In the genomic region with DNA sequence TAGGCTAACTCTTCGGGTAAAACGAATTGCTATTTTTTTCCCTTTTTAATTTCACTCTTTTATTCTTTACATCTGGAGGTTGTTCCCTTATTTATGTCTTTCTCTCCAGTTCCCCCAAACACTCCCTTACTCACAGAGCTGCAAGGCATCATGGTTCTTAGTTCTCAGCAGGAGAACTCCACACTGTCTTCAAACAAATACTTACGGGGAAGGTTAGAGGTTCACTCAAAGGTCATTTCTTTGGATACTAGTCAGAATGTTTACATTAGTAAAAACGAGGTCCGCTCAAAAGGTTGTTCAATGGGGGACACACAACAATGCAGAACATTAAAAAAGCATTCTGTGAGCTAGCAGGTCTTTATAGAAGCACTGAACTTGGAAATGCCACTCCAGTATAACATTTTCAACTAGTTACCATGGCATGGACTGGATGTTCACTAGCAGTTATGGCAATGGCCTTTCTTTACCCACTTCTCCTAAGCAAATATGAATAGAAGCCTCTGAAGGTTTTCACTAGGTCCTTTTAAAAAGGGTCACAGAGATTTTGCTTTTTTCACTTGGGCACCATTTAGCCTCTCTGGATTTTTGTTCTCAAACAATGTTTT, we compare ENCODE assay signal across 27 cellular contexts.
DNase-seq lines count a peak whose midpoint lies in the region; TF ChIP-seq lines count a peak whose summit lies in the region.
"Had no signal": no experiment of that assay in that cellular context is flagged by ENCODE, and none has a peak within 500 bp of the region (broad histone marks: within the 10 kb centered on the region; RNA-seq: fewer than 3 reads in every experiment).

No MANE protein-coding gene starts in this region.

- H3K4me2 ChIP-seq in H9 (ENCODE audit: insufficient read depth, insufficient read length, low read length) (peak overlapping the region; percentile 15), neural progenitor cell (peak overlapping the region; percentile 46)

- H4K5ac ChIP-seq in H9 (ENCODE audit: insufficient read length, low read depth, low read length), result no peak overlapping the region

- H3T11ph ChIP-seq in H9 (ENCODE audit: low read length), result no peak overlapping the region

- H3K14ac ChIP-seq in H9 (ENCODE audit: insufficient read depth, low read length), result no peak overlapping the region

- no peak for TF ChIP-seq EP300 in suprapubic skin (IDR thresholded peaks at IDR 0.05)

- peaks cover 31% of the 10 kb centered on the region for H3F3A ChIP-seq in neural progenitor cell (ENCODE audit: low read depth)

- H3K79me2 ChIP-seq in H9 (ENCODE audit: insufficient read depth, low read length) (no peaks in the 10 kb centered on the region), neural progenitor cell (ENCODE audit: low read depth) (no peaks in the 10 kb centered on the region)

- no peak overlapping the region for H4K8ac ChIP-seq in H9 (replicated peaks; ENCODE audit: insufficient read length, low read depth, low read length)

- H2BK15ac ChIP-seq in H9 (ENCODE audit: low read depth, low read length), result no peak overlapping the region

- H3K18ac ChIP-seq in H9 (ENCODE audit: insufficient read length, low read depth, low read length), result no peak overlapping the region

- no peak overlapping the region for H2BK20ac ChIP-seq in H9 (ENCODE audit: low read depth, low read length, poor library complexity, severe bottlenecking)

- H3K56ac ChIP-seq in H9 (ENCODE audit: insufficient read length, low read depth, low read length), result no peak overlapping the region

- H3K79me1 ChIP-seq in H9 (ENCODE audit: insufficient read depth, low read depth, low read length, poor library complexity, severe bottlenecking), result no peaks in the 10 kb centered on the region

- peak overlapping the region in 2 of 3 experiments; percentile 14 to 93; a peak in 2 of 7 replicates for H3K27ac Mint-ChIP-seq in H9
- no peak overlapping the region for H3K27ac Mint-ChIP-seq in endodermal cell
- no peak overlapping the region for H3K27ac Mint-ChIP-seq in neural progenitor cell
- H3K27ac Mint-ChIP-seq: stimulated activated naive CD8-positive, alpha-beta T cell treated with anti-CD3 and anti-CD28 coated beads, Interleukin-15, amount 100 ng/mL, for 72 hours; T-helper 1 cell treated with Interleukin-12 subunit alpha and Interleukin-12 subunit beta and Interleukin-4 antibody, amounts not matched to agents 30 μg/mL and 1 μg/mL, for 36 hours had no signal

- no peak overlapping the region for H2BK120ac ChIP-seq in H9 (ENCODE audit: low read depth, low read length, poor library complexity, severe bottlenecking)

- TF ChIP-seq CTCF in H9 (conservative IDR thresholded peaks at IDR 0.05), result no peak
- TF ChIP-seq CTCF in endodermal cell (conservative IDR thresholded peaks at IDR 0.05), result no peak
- TF ChIP-seq CTCF in neural progenitor cell (IDR thresholded peaks at IDR 0.05), result no peak
- TF ChIP-seq CTCF in suprapubic skin (IDR thresholded peaks at IDR 0.05), result no peak

- H3K9me3 Mint-ChIP-seq in H9 (no peaks in the 10 kb centered on the region; a peak in 1 of 5 replicates), endodermal cell (no peaks in the 10 kb centered on the region), neural progenitor cell (no peaks in the 10 kb centered on the region)
- H3K9me3 Mint-ChIP-seq: stimulated activated naive CD8-positive, alpha-beta T cell treated with anti-CD3 and anti-CD28 coated beads, Interleukin-15, amount 100 ng/mL, for 72 hours; T-helper 1 cell treated with Interleukin-12 subunit alpha and Interleukin-12 subunit beta and Interleukin-4 antibody, amounts not matched to agents 30 μg/mL and 1 μg/mL, for 36 hours had no signal

- H3K4ac ChIP-seq in H9 (ENCODE audit: low read depth, low read length), result no peak overlapping the region

- no CpG with 5 or more reads among the region's 5 CpGs for WGBS in H9 (ENCODE audit: extremely low coverage, insufficient read length, low lambda C conversion rate)
- 5 to 15% methylated on average over 3 to 5 of the region's 5 CpGs for WGBS in endodermal cell (ENCODE audit: insufficient coverage in 1 of 2, insufficient read length in 1 of 2), 2 experiments
- 58% methylated on average over 5 of the region's 5 CpGs for WGBS in suprapubic skin

- H3K36me3 Mint-ChIP-seq in H9 (ENCODE audit: insufficient read depth in 1 of 3, low read depth in 3 of 3), result no peaks in the 10 kb centered on the region
- H3K36me3 Mint-ChIP-seq in endodermal cell (ENCODE audit: low read depth), result no peaks in the 10 kb centered on the region
- no peaks in the 10 kb centered on the region for H3K36me3 Mint-ChIP-seq in neural progenitor cell

- H3K27me3 Mint-ChIP-seq in H9 (ENCODE audit: low read depth) (peaks cover 55% of the 10 kb centered on the region), endodermal cell (ENCODE audit: insufficient read depth) (peaks cover 57% of the 10 kb centered on the region), neural progenitor cell (ENCODE audit: insufficient read depth, low read depth) (peaks cover 8% of the 10 kb centered on the region)

- no peak overlapping the region for H4K91ac ChIP-seq in H9 (ENCODE audit: insufficient read length, low read depth, low read length)

- H3K9me3 ChIP-seq in H9 (ENCODE audit: control insufficient read depth, low read depth, low read length), result no peaks in the 10 kb centered on the region
- H3K9me3 ChIP-seq in endodermal cell (ENCODE audit: control insufficient read depth, low read length), result no peaks in the 10 kb centered on the region
- H3K9me3 ChIP-seq in neural progenitor cell (ENCODE audit: low read depth), result no peaks in the 10 kb centered on the region
- H3K9me3 ChIP-seq in suprapubic skin, result no peaks in the 10 kb centered on the region
- H3K9me3 ChIP-seq: HAP-1, MG63 had no signal

- H3K4me1 Mint-ChIP-seq in H9 (peaks cover 55 to 65% of the 10 kb centered on the region in 2 experiments), endodermal cell (peaks cover 24% of the 10 kb centered on the region), neural progenitor cell (peaks cover 34% of the 10 kb centered on the region)
- H3K4me1 Mint-ChIP-seq: stimulated activated naive CD8-positive, alpha-beta T cell treated with anti-CD3 and anti-CD28 coated beads, Interleukin-15, amount 100 ng/mL, for 72 hours had no signal

- H3K23ac ChIP-seq in H9 (ENCODE audit: insufficient read length, low read depth, low read length), result no peak overlapping the region

- no peaks in the 10 kb centered on the region; the same call in 1 of the 2 replicates for H3K27me3 ChIP-seq in H9 (ENCODE audit: insufficient read depth, low read length)
- H3K27me3 ChIP-seq in endodermal cell (ENCODE audit: control insufficient read depth, insufficient read depth, low read length, poor library complexity, severe bottlenecking), result peaks cover 56% of the 10 kb centered on the region
- H3K27me3 ChIP-seq in neural progenitor cell, result peaks cover 4% of the 10 kb centered on the region
- H3K27me3 ChIP-seq in suprapubic skin, result no peaks in the 10 kb centered on the region
- H3K27me3 ChIP-seq: MG63 had no signal

- no peak overlapping the region for H2AK5ac ChIP-seq in H9 (ENCODE audit: insufficient read length, low read length)

- no peak overlapping the region for H3K9ac ChIP-seq in H9 (ENCODE audit: extremely low read depth, insufficient read length, low read length)
- no peak overlapping the region for H3K9ac ChIP-seq in endodermal cell (ENCODE audit: extremely low read depth, low read length, poor library complexity, severe bottlenecking)
- H3K9ac ChIP-seq in neural progenitor cell, result no peak overlapping the region

- H3K4me3 ChIP-seq in endodermal cell (ENCODE audit: low read length), result no peak overlapping the region
- H3K4me3 ChIP-seq in neural progenitor cell, result no peak overlapping the region
- H3K4me3 ChIP-seq in suprapubic skin, result no peak overlapping the region
- H3K4me3 ChIP-seq: dorsolateral prefrontal cortex, HAP-1, MG63, SK-N-MC had no signal

- no peak overlapping the region for H2AFZ ChIP-seq in H9 (ENCODE audit: low read length)
- no peak overlapping the region for H2AFZ ChIP-seq in neural progenitor cell (replicated peaks)

- DNase-seq in H9 (no peak), NCI-H69 (lab: John Stamatoyannopoulos, UW) (peak; percentile 74), endodermal cell (no peak), neural progenitor cell (ENCODE audit: low spot score) (peak; percentile 24), NCI-H2196 (lab: John Stamatoyannopoulos, UW; ENCODE audit: unreplicated experiment) (no peak), 8988T (no peak), suprapubic skin (ENCODE audit: low spot score in 2 of 2) (no peak)
- DNase-seq: activated CD4-positive, alpha-beta T cell treated with anti-CD3 and anti-CD28 coated beads, Interleukin-2, amount 50 U/mL, for 48 hours; activated CD4-positive, CD25-positive, alpha-beta regulatory T cell treated with anti-CD3 and anti-CD28 coated beads, Interleukin-2, amount 50 U/mL, for 72 hours; activated naive CD4-positive, alpha-beta T cell treated with Interleukin-2 at 50 U/mL for 16 hours; DMS 273 treated with DMSO at 0.1 percent for 48 hours; dorsolateral prefrontal cortex; EL; KG1; mammary epithelial cell; MG63; NCI-H1105; NCI-H187; NCI-H2171 treated with DMSO at 0.1 percent for 48 hours; NCI-H510A treated with DMSO at 0.1 percent for 48 hours; OCI-M1; stimulated activated CD4-positive, alpha-beta T cell treated with anti-CD3 and anti-CD28 coated beads, Interleukin-12 subunit alpha, Interleukin-12 subunit beta, amount 100 ng/mL, for 4 hours; stimulated activated CD4-positive, alpha-beta T cell treated with anti-CD3 and anti-CD28 coated beads, Interleukin-2, amount 100 ng/mL, for 48 hours; stimulated activated naive CD8-positive, alpha-beta T cell treated with anti-CD3 and anti-CD28 coated beads, Interleukin-15, amount 100 ng/mL, for 72 hours had no signal

- no peak overlapping the region for H2BK12ac ChIP-seq in H9 (ENCODE audit: insufficient read length, low read depth, low read length)

- H3K4me3 Mint-ChIP-seq in H9 (peak overlapping the region; percentile 17 to 56; a peak in 3 of 5 replicates), endodermal cell (peak overlapping the region; percentile 6), neural progenitor cell (no peak overlapping the region)
- H3K4me3 Mint-ChIP-seq: stimulated activated naive CD8-positive, alpha-beta T cell treated with anti-CD3 and anti-CD28 coated beads, Interleukin-15, amount 100 ng/mL, for 72 hours; T-helper 1 cell treated with Interleukin-12 subunit alpha and Interleukin-12 subunit beta and Interleukin-4 antibody, amounts not matched to agents 30 μg/mL and 1 μg/mL, for 36 hours had no signal

- peaks cover 15% of the 10 kb centered on the region for H3K4me1 ChIP-seq in H9 (ENCODE audit: insufficient read depth, low read length)
- H3K4me1 ChIP-seq in endodermal cell (ENCODE audit: control insufficient read depth, insufficient read depth, low read length), result peaks cover 17% of the 10 kb centered on the region
- H3K4me1 ChIP-seq in neural progenitor cell, result peaks cover 49% of the 10 kb centered on the region
- peaks cover 10% of the 10 kb centered on the region for H3K4me1 ChIP-seq in suprapubic skin

- H4K20me1 ChIP-seq in H9 (ENCODE audit: control insufficient read depth, insufficient read depth, insufficient read length), result no peaks in the 10 kb centered on the region
- H4K20me1 ChIP-seq in neural progenitor cell (ENCODE audit: low read depth), result peaks cover 32% of the 10 kb centered on the region

- H3K27ac ChIP-seq in H9 (ENCODE audit: insufficient read length, low read depth, low read length), result no peak overlapping the region
- peak overlapping the region; percentile 47 for H3K27ac ChIP-seq in endodermal cell (ENCODE audit: low read depth, low read length)
- no peak overlapping the region for H3K27ac ChIP-seq in neural progenitor cell
- H3K27ac ChIP-seq in suprapubic skin, result no peak overlapping the region
- H3K27ac ChIP-seq: dorsolateral prefrontal cortex had no signal

- no peak for TF ChIP-seq POLR2A in suprapubic skin (IDR thresholded peaks at IDR 0.05)

- no peaks in the 10 kb centered on the region for H3K23me2 ChIP-seq in H9 (ENCODE audit: insufficient read length, low read depth, low read length, poor library complexity, severe bottlenecking)

- no peak overlapping the region for H2BK5ac ChIP-seq in H9 (ENCODE audit: insufficient read length, low read length)

- H3K36me3 ChIP-seq in endodermal cell (ENCODE audit: control insufficient read depth, insufficient read depth, low read length) (no peaks in the 10 kb centered on the region), neural progenitor cell (no peaks in the 10 kb centered on the region), suprapubic skin (peaks cover 10% of the 10 kb centered on the region)
- H3K36me3 ChIP-seq: MG63 had no signal

Comparison
In these comparisons a context has a peak if more than half of its experiments do, and no peak if none do; other contexts are left out.
1. DNase-seq: peak in NCI-H69 (single experiment) and neural progenitor cell (single experiment); none in H9 (single experiment), endodermal cell (single experiment), NCI-H2196 (single experiment), 8988T (single experiment) and suprapubic skin (0 of 2).
2. H3K27ac Mint-ChIP-seq: peak in H9 (2 of 3); none in endodermal cell (single experiment) and neural progenitor cell (single experiment).